Comparison of ENCODE assay signal across 8 cellular contexts in genomic region chr13:26253787-26254582, GRCh38.
DNase-seq lines count a peak whose midpoint lies in the region; ATAC-seq lines count a peak whose summit lies in the region.

Gene CDK8 (plus strand): TSS chr13:26254129. CDS start chr13:26254642, 513 bp downstream.

- ATAC-seq in HG02588 (IDR thresholded peaks at IDR 0.05; ENCODE audit: unreplicated experiment) = peak; percentile 88

- peaks cover 3% of the 10 kb centered on the region for H3K27me3 Mint-ChIP-seq in activated naive CD4-positive, alpha-beta T cell treated with anti-CD3 and anti-CD28 coated beads, Interleukin-2, amount 10 ng/mL, durations not matched to agents 7 days and 5 days

- peaks cover 24% of the 10 kb centered on the region for H3K4me1 Mint-ChIP-seq in activated naive CD4-positive, alpha-beta T cell treated with anti-CD3 and anti-CD28 coated beads, Interleukin-2, amount 10 ng/mL, durations not matched to agents 7 days and 5 days

- H3K9me3 Mint-ChIP-seq in activated naive CD4-positive, alpha-beta T cell treated with anti-CD3 and anti-CD28 coated beads, Interleukin-2, amount 10 ng/mL, durations not matched to agents 7 days and 5 days = no peaks in the 10 kb centered on the region

- H3K27ac ChIP-seq in SK-N-MC = peak within 1 kb of the TSS; percentile 91

- H3K4me3 Mint-ChIP-seq in activated naive CD4-positive, alpha-beta T cell treated with anti-CD3 and anti-CD28 coated beads, Interleukin-2, amount 10 ng/mL, durations not matched to agents 7 days and 5 days = peak within 1 kb of the TSS; percentile 80

- no peaks in the 10 kb centered on the region for H3K9me3 ChIP-seq in SK-N-MC (ENCODE audit: low read depth, low read length)

- CTCF ChIA-PET in activated naive CD4-positive, alpha-beta T cell treated with anti-CD3 and anti-CD28 coated beads, Interleukin-2, amount 10 ng/mL, durations not matched to agents 7 days and 5 days (lab: Charles Lee) = no interaction called here

- H3K9ac ChIP-seq in SK-N-MC (ENCODE audit: insufficient read length) = peak within 1 kb of the TSS; percentile 89

- peak; percentile 65 for DNase-seq in NCI-H1048 (lab: John Stamatoyannopoulos, UW)
- peak; percentile 58 for DNase-seq in SK-N-MC (ENCODE audit: low read depth, low spot score)
- peak; percentile 91 for DNase-seq in activated naive CD4-positive, alpha-beta T cell treated with anti-CD3 and anti-CD28 coated beads, Interleukin-2, amount 10 ng/mL, durations not matched to agents 7 days and 5 days
- peak; percentile 87 for DNase-seq in germinal center (ENCODE audit: low spot score)
- peak; percentile 48 for DNase-seq in non-pigmented ciliary epithelial cell (ENCODE audit: low read depth)
- peak; percentile 94 for DNase-seq in superior temporal gyrus (ENCODE audit: extremely low spot score)

- H3K36me3 Mint-ChIP-seq in activated naive CD4-positive, alpha-beta T cell treated with anti-CD3 and anti-CD28 coated beads, Interleukin-2, amount 10 ng/mL, durations not matched to agents 7 days and 5 days = no peaks in the 10 kb centered on the region

- H3K4me3 ChIP-seq in GM08714 (ENCODE audit: low read length) (peak within 1 kb of the TSS; percentile 99), SK-N-MC (peak within 1 kb of the TSS; percentile 89)

- peak within 1 kb of the TSS; percentile 82 for H3K27ac Mint-ChIP-seq in activated naive CD4-positive, alpha-beta T cell treated with anti-CD3 and anti-CD28 coated beads, Interleukin-2, amount 10 ng/mL, durations not matched to agents 7 days and 5 days

- H3K36me3 ChIP-seq in SK-N-MC (ENCODE audit: insufficient read depth, low read length) = no peaks in the 10 kb centered on the region

Comparison
In these comparisons a context has a peak if more than half of its experiments do, and no peak if none do; other contexts are left out.
1. Peak in every context shown above with its lines: DNase-seq, ATAC-seq, H3K4me3 ChIP-seq and H3K27ac ChIP-seq.